In the genomic region with DNA sequence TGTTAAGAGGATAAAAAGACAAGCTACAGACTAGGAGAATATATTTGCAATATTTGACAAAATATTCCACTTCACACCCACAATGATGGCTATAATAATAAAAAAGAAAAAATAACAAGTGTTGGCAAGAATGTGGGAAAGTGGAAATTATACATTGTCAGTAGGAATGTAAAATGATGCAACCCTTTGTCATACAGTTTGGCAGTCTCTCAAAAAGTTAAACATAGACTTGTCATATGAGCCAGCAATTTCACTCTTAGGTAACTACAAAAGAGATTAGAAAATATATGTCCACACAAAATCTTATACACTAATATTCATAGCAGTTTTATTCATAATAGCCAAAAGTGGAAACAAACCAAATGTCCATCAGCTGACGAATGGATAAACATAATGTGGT, we compare ENCODE assay signal across 21 cellular contexts.
"Had no signal": no experiment of that assay in that cellular context is flagged by ENCODE, and none has a peak within 500 bp of the region (broad histone marks: within the 10 kb centered on the region; RNA-seq: fewer than 3 reads in every experiment).

No MANE protein-coding gene starts in this region.

- H3K9me3 ChIP-seq: body of pancreas, heart right ventricle, sigmoid colon, testis, uterus had no signal

- H3K36me3 ChIP-seq: heart right ventricle, neural progenitor cell, sigmoid colon, uterus had no signal

- DNase-seq: activated CD4-positive, alpha-beta memory T cell treated with anti-CD3 and anti-CD28 coated beads, Interleukin-2, amount 10 ng/mL, durations not matched to agents 7 days and 5 days; activated CD4-positive, alpha-beta T cell treated with anti-CD3 and anti-CD28 coated beads, Interleukin-2, amount 10 ng/mL, durations not matched to agents 24 days and 14 days; activated CD8-positive, alpha-beta memory T cell treated with anti-CD3 and anti-CD28 coated beads, Interleukin-2, amount 10 ng/mL, durations not matched to agents 7 days and 5 days; activated effector memory CD4-positive, alpha-beta T cell treated with anti-CD3 and anti-CD28 coated beads, Interleukin-2, amount 50 U/mL, for 16 hours; activated naive CD4-positive, alpha-beta T cell treated with anti-CD3 and anti-CD28 coated beads, Interleukin-2, amount 10 ng/mL, durations not matched to agents 7 days and 5 days; activated T-cell treated with anti-CD3 and anti-CD28 coated beads for 4 hours; body of pancreas; caudate nucleus; effector CD4-positive, alpha-beta T cell; heart right ventricle; left colon; naive thymus-derived CD4-positive, alpha-beta T cell; sigmoid colon; stimulated activated CD4-positive, alpha-beta T cell treated with anti-CD3 and anti-CD28 coated beads, Interleukin-2, amount 100 ng/mL, for 48 hours; stimulated activated naive CD4-positive, alpha-beta T cell; testis; uterus had no signal

- H2AFZ ChIP-seq: neural progenitor cell had no signal

- H3K9ac ChIP-seq: neural progenitor cell had no signal

- H3K27ac ChIP-seq: body of pancreas, heart right ventricle, neural progenitor cell, sigmoid colon, testis, uterus, VCaP had no signal

- H3K4me3 ChIP-seq: body of pancreas, heart right ventricle, neural progenitor cell, sigmoid colon, testis, uterus had no signal

- H3K4me2 ChIP-seq: neural progenitor cell had no signal

- ATAC-seq: activated CD4-positive, CD25-positive, alpha-beta regulatory T cell treated with anti-CD3 and anti-CD28 coated beads, Interleukin-2, amount 50 U/mL, for 24 hours; activated CD8-positive, alpha-beta memory T cell treated with anti-CD3 and anti-CD28 coated beads, Interleukin-2, amount 10 ng/mL, durations not matched to agents 7 days and 5 days; body of pancreas; esophagus mucosa; heart right ventricle; left colon; naive thymus-derived CD4-positive, alpha-beta T cell had no signal

- H3K27me3 ChIP-seq: body of pancreas, sigmoid colon, testis, uterus had no signal

- H3K4me1 ChIP-seq: body of pancreas, heart right ventricle, neural progenitor cell, sigmoid colon, testis, uterus had no signal
